Comparison of ENCODE assay signal across 28 cellular contexts in genomic region chr17:48499248-48499647, GRCh38. TPM values are rescaled to one million over a fixed set of nuclear protein-coding genes. Genes with fewer than 3 reads are reported as not detected.
DNase-seq lines count a peak whose midpoint lies in the region; ATAC-seq and TF ChIP-seq lines count a peak whose summit lies in the region.
"Had no signal": no experiment of that assay in that cellular context is flagged by ENCODE, and none has a peak within 500 bp of the region (broad histone marks: within the 10 kb centered on the region; RNA-seq: fewer than 3 reads in every experiment).

No MANE protein-coding gene starts in this region.

- no peaks in the 10 kb centered on the region for H3F3A ChIP-seq in GM23338 (replicated peaks; ENCODE audit: low read depth)

- H3K36me3 ChIP-seq in trophoblast cell (ENCODE audit: control insufficient read depth in 1 of 2, insufficient read depth in 2 of 2, low read length in 2 of 2) (no peaks in the 10 kb centered on the region), GM23338 (ENCODE audit: insufficient read depth) (no peaks in the 10 kb centered on the region)
- H3K36me3 ChIP-seq: colonic mucosa, left ventricle myocardium inferior, thoracic aorta had no signal

- peak overlapping the region; percentile 32 for H2BK5ac ChIP-seq in trophoblast cell (ENCODE audit: low read depth, low read length, poor library complexity)

- H3K79me2 ChIP-seq in trophoblast cell (ENCODE audit: control insufficient read depth, insufficient read depth, low read length, poor library complexity) (peaks cover 3% of the 10 kb centered on the region), GM23338 (replicated peaks; ENCODE audit: insufficient read depth) (no peaks in the 10 kb centered on the region)

- H3K4me3 Mint-ChIP-seq in activated naive CD8-positive, alpha-beta T cell treated with anti-CD3 and anti-CD28 coated beads for 36 hours: no peak overlapping the region
- no peak overlapping the region for H3K4me3 Mint-ChIP-seq in GM23338
- H3K4me3 Mint-ChIP-seq: activated B cell treated with CpG ODN at 0.5 μM for 24 hours; activated CD8-positive, alpha-beta memory T cell treated with anti-CD3 and anti-CD28 coated beads, Interleukin-2, amount 10 ng/mL, durations not matched to agents 7 days and 5 days; activated naive CD4-positive, alpha-beta T cell treated with anti-CD3 and anti-CD28 coated beads, Interleukin-2, amount 10 ng/mL, durations not matched to agents 7 days and 5 days; activated T-cell treated with anti-CD3 and anti-CD28 coated beads, Interleukin-2, amount 50 U/mL, for 72 hours; CD14-positive monocyte; naive thymus-derived CD4-positive, alpha-beta T cell had no signal

- no peak overlapping the region for H3K9ac ChIP-seq in trophoblast cell (ENCODE audit: low read length)

- no peak overlapping the region for H4K8ac ChIP-seq in trophoblast cell (ENCODE audit: low read depth, low read length)

- TF ChIP-seq CTCF in epithelial cell of esophagus (IDR thresholded peaks at IDR 0.05; ENCODE audit: insufficient read depth, low read depth, low read length, missing control alignments) (no peak), GM23338 (conservative IDR thresholded peaks at IDR 0.05; ENCODE audit: low read depth in 2 of 2) (no peak)

- peaks cover 48% of the 10 kb centered on the region for H3K27me3 Mint-ChIP-seq in activated naive CD8-positive, alpha-beta T cell treated with anti-CD3 and anti-CD28 coated beads for 36 hours
- H3K27me3 Mint-ChIP-seq in GM23338 (ENCODE audit: insufficient read depth, low read depth, poor library complexity): peaks cover 27% of the 10 kb centered on the region

- no peak overlapping the region for H3K4me3 ChIP-seq in epithelial cell of esophagus (ENCODE audit: low read length)
- no peak overlapping the region for H3K4me3 ChIP-seq in trophoblast cell (ENCODE audit: low read depth, low read length)
- H3K4me3 ChIP-seq in GM23338: no peak overlapping the region
- H3K4me3 ChIP-seq: colonic mucosa, left ventricle myocardium inferior, psoas muscle, thoracic aorta had no signal

- H3K9me2 ChIP-seq in GM23338 (ENCODE audit: insufficient read depth): no peaks in the 10 kb centered on the region

- no peak overlapping the region for H3K4ac ChIP-seq in trophoblast cell (ENCODE audit: low read depth, low read length)

- peak overlapping the region; percentile 60 for H4K91ac ChIP-seq in trophoblast cell (ENCODE audit: low read depth, low read length)

- DNase-seq in HCEC 1CT (peak; percentile 65), NCI-H226 (peak; percentile 32), epithelial cell of esophagus (ENCODE audit: low read depth) (peak; percentile 55), trophoblast cell (no peak), GM23338 (ENCODE audit: low spot score) (no peak), HT-29 (ENCODE audit: low spot score) (no peak)
- no peak for DNase-seq in activated naive CD8-positive, alpha-beta T cell treated with anti-CD3 and anti-CD28 coated beads for 36 hours
- no peak for DNase-seq in activated CD8-positive, alpha-beta memory T cell treated with anti-CD3 and anti-CD28 coated beads, Interleukin-2, amount 50 U/mL, for 48 hours
- DNase-seq: activated B cell treated with CpG ODN at 0.5 μM for 24 hours; activated CD8-positive, alpha-beta memory T cell treated with anti-CD3 and anti-CD28 coated beads, Interleukin-2, amount 10 ng/mL, durations not matched to agents 7 days and 5 days; activated naive CD4-positive, alpha-beta T cell treated with anti-CD3 and anti-CD28 coated beads, Interleukin-2, amount 10 ng/mL, durations not matched to agents 7 days and 5 days; activated T-cell treated with anti-CD3 and anti-CD28 coated beads, Interleukin-2, amount 50 U/mL, for 72 hours; amygdala; colonic mucosa; effector memory CD4-positive, alpha-beta T cell; EL; erythroblast; hippocampal formation; KBM-7; left ventricle myocardium inferior; naive thymus-derived CD4-positive, alpha-beta T cell; NK-92 treated with Interleukin-12 subunit alpha and Interleukin-12 subunit beta, amount 100 ng/mL, for 24 hours; psoas muscle; stimulated activated naive CD4-positive, alpha-beta T cell treated with Interleukin-2 at 50 U/mL for 16 hours had no signal

- no peaks in the 10 kb centered on the region for H3K4me1 Mint-ChIP-seq in activated naive CD8-positive, alpha-beta T cell treated with anti-CD3 and anti-CD28 coated beads for 36 hours
- H3K4me1 Mint-ChIP-seq in GM23338: peaks cover 23% of the 10 kb centered on the region
- H3K4me1 Mint-ChIP-seq: activated B cell treated with CpG ODN at 0.5 μM for 24 hours, CD14-positive monocyte had no signal

- no peak overlapping the region for H3K23ac ChIP-seq in trophoblast cell (ENCODE audit: low read length)

- H4K20me1 ChIP-seq in GM23338 (replicated peaks; ENCODE audit: insufficient read depth): 0 out of 2 replicates have a peak, but pooled peaks cover 5% of the 10 kb centered on the region

- peaks cover 45% of the 10 kb centered on the region for H3K79me1 ChIP-seq in trophoblast cell (ENCODE audit: low read length)

- no peak overlapping the region for H4K12ac ChIP-seq in trophoblast cell (ENCODE audit: low read depth, low read length)

- H3K18ac ChIP-seq in trophoblast cell (ENCODE audit: low read length): no peak overlapping the region

- H3K27ac ChIP-seq in trophoblast cell (ENCODE audit: low read depth, low read length): peak overlapping the region; percentile 97
- H3K27ac ChIP-seq in GM23338 (ENCODE audit: low read depth): no peak overlapping the region
- H3K27ac ChIP-seq: colonic mucosa, left ventricle myocardium inferior, psoas muscle, thoracic aorta had no signal

- no peaks in the 10 kb centered on the region for H3K9me3 Mint-ChIP-seq in activated naive CD8-positive, alpha-beta T cell treated with anti-CD3 and anti-CD28 coated beads for 36 hours
- H3K9me3 Mint-ChIP-seq in GM23338: no peaks in the 10 kb centered on the region
- H3K9me3 Mint-ChIP-seq: activated B cell treated with CpG ODN at 0.5 μM for 24 hours; activated naive CD4-positive, alpha-beta T cell treated with anti-CD3 and anti-CD28 coated beads, Interleukin-2, amount 10 ng/mL, durations not matched to agents 7 days and 5 days; activated T-cell treated with anti-CD3 and anti-CD28 coated beads, Interleukin-2, amount 50 U/mL, for 72 hours had no signal

- no peak overlapping the region for H2AK5ac ChIP-seq in trophoblast cell (ENCODE audit: low read length)

- H3K14ac ChIP-seq in trophoblast cell (ENCODE audit: low read length): peak overlapping the region; percentile 51

- H2BK120ac ChIP-seq in trophoblast cell (ENCODE audit: insufficient read depth, low read length, poor library complexity): peak overlapping the region; percentile 48

- H3K27ac Mint-ChIP-seq in activated naive CD8-positive, alpha-beta T cell treated with anti-CD3 and anti-CD28 coated beads for 36 hours: no peak overlapping the region
- no peak overlapping the region for H3K27ac Mint-ChIP-seq in GM23338
- H3K27ac Mint-ChIP-seq: activated B cell treated with CpG ODN at 0.5 μM for 24 hours; activated CD8-positive, alpha-beta memory T cell treated with anti-CD3 and anti-CD28 coated beads, Interleukin-2, amount 10 ng/mL, durations not matched to agents 7 days and 5 days; activated naive CD4-positive, alpha-beta T cell treated with anti-CD3 and anti-CD28 coated beads, Interleukin-2, amount 10 ng/mL, durations not matched to agents 7 days and 5 days; activated T-cell treated with anti-CD3 and anti-CD28 coated beads, Interleukin-2, amount 50 U/mL, for 72 hours; naive thymus-derived CD4-positive, alpha-beta T cell had no signal

- no peak overlapping the region for H2AFZ ChIP-seq in trophoblast cell (ENCODE audit: insufficient read depth, low read length, poor library complexity)
- no peak overlapping the region for H2AFZ ChIP-seq in GM23338

- peak overlapping the region; percentile 85 for H2BK12ac ChIP-seq in trophoblast cell (ENCODE audit: low read length)

- H3K9me3 ChIP-seq in trophoblast cell (ENCODE audit: insufficient read depth, low read depth, low read length): no peaks in the 10 kb centered on the region
- H3K9me3 ChIP-seq: colonic mucosa, left ventricle myocardium inferior, psoas muscle, thoracic aorta had no signal

- H3K36me3 Mint-ChIP-seq in activated naive CD8-positive, alpha-beta T cell treated with anti-CD3 and anti-CD28 coated beads for 36 hours: no peaks in the 10 kb centered on the region
- H3K36me3 Mint-ChIP-seq in GM23338 (ENCODE audit: low read depth): no peaks in the 10 kb centered on the region
- H3K36me3 Mint-ChIP-seq: activated CD8-positive, alpha-beta memory T cell treated with anti-CD3 and anti-CD28 coated beads, Interleukin-2, amount 10 ng/mL, durations not matched to agents 7 days and 5 days; activated naive CD4-positive, alpha-beta T cell treated with anti-CD3 and anti-CD28 coated beads, Interleukin-2, amount 10 ng/mL, durations not matched to agents 7 days and 5 days; CD14-positive monocyte; naive thymus-derived CD4-positive, alpha-beta T cell had no signal

- H3K4me2 ChIP-seq in trophoblast cell (ENCODE audit: low read length): no peak overlapping the region
- no peak overlapping the region for H3K4me2 ChIP-seq in GM23338

- no CpG with 5 or more reads among the region's 3 CpGs for WGBS in trophoblast cell (ENCODE audit: extremely low coverage, insufficient coverage, insufficient read length)

- ATAC-seq in GM23338: no peak
- ATAC-seq: activated CD8-positive, alpha-beta memory T cell treated with anti-CD3 and anti-CD28 coated beads, Interleukin-2, amount 10 ng/mL, durations not matched to agents 7 days and 5 days; activated T-cell treated with anti-CD3 and anti-CD28 coated beads, Interleukin-2, amount 50 U/mL, for 72 hours; naive thymus-derived CD4-positive, alpha-beta T cell; Panc1; psoas muscle had no signal

- H3K4me1 ChIP-seq in trophoblast cell (ENCODE audit: control insufficient read depth in 1 of 2, insufficient read depth in 2 of 2, low read length in 2 of 2) (peaks cover 43 to 48% of the 10 kb centered on the region in 2 experiments), GM23338 (ENCODE audit: insufficient read depth) (peaks cover 12% of the 10 kb centered on the region; the same call in 1 of the 2 replicates)
- H3K4me1 ChIP-seq: colonic mucosa, left ventricle myocardium inferior had no signal

- H3K27me3 ChIP-seq in trophoblast cell (ENCODE audit: insufficient read depth, low read length) (no peaks in the 10 kb centered on the region), GM23338 (ENCODE audit: insufficient read depth) (peaks cover 90% of the 10 kb centered on the region)
- H3K27me3 ChIP-seq: colonic mucosa had no signal

RNA-seq across cellular contexts. Expression of gene HOXB1, which starts 31.6 kb away (rescaled TPM):
- 0.04 and 0.06 TPM in 2 replicates for polyA plus RNA-seq in trophoblast cell (2013)
- total RNA-seq in activated naive CD8-positive, alpha-beta T cell treated with anti-CD3 and anti-CD28 coated beads for 36 hours: not detected
- not detected in 2 replicates for total RNA-seq in GM23338 (2014; rRNA removed; shearing (Covaris generic))
- not detected in 2 replicates for polyA plus RNA-seq in GM23338 (2016; fragmentation: Nextera tagmentation; extraction: Ambion mirVana)
- total RNA-seq in HT-29 (2014; rRNA removed; shearing (Covaris generic)): 0.08 TPM in 1 of 2 replicates, not detected in the other
- total RNA-seq: activated B cell treated with CpG ODN at 0.5 μM for 24 hours; activated CD8-positive, alpha-beta memory T cell treated with anti-CD3 and anti-CD28 coated beads, Interleukin-2, amount 10 ng/mL, durations not matched to agents 7 days and 5 days; activated T-cell treated with anti-CD3 and anti-CD28 coated beads, Interleukin-2, amount 50 U/mL, for 72 hours; colonic mucosa; H4; left ventricle myocardium inferior; naive thymus-derived CD4-positive, alpha-beta T cell; psoas muscle; thoracic aorta had no signal
- polyA plus RNA-seq: CD14-positive monocyte; naive thymus-derived CD4-positive, alpha-beta T cell; psoas muscle had no signal

RNA-seq across cellular contexts. Expression of gene HOXB2, which starts 45.7 kb away (rescaled TPM):
- 30.4 and 31.0 TPM in 2 replicates for polyA plus RNA-seq in trophoblast cell (2013)
- 1 to 10 TPM; 7.4 to 7.7 TPM for total RNA-seq in activated naive CD8-positive, alpha-beta T cell treated with anti-CD3 and anti-CD28 coated beads for 36 hours
- total RNA-seq in GM23338 (2014; rRNA removed; shearing (Covaris generic)): not detected in 2 replicates
- polyA plus RNA-seq in GM23338 (2016; fragmentation: Nextera tagmentation; extraction: Ambion mirVana): 0.37 TPM in 1 of 2 replicates, not detected in the other
- total RNA-seq in HT-29 (2014; rRNA removed; shearing (Covaris generic)): 2.3 and 7.0 TPM in 2 replicates

Comparison
In these comparisons a context has a peak if more than half of its experiments do, and no peak if none do; other contexts are left out.
1. DNase-seq: peak in HCEC 1CT (single experiment), NCI-H226 (single experiment) and epithelial cell of esophagus (single experiment); none in trophoblast cell (0 of 2), activated naive CD8-positive, alpha-beta T cell treated with anti-CD3 and anti-CD28 coated beads for 36 hours (single experiment), GM23338 (single experiment), activated CD8-positive, alpha-beta memory T cell treated with anti-CD3 and anti-CD28 coated beads, Interleukin-2, amount 50 U/mL, for 48 hours (single experiment) and HT-29 (single experiment).